In genomic region chr16:74226361-74226979, GRCh38 we compare ENCODE assay signal across 9 cellular contexts.
DNase-seq lines count a peak whose midpoint lies in the region; ATAC-seq, FAIRE-seq and TF ChIP-seq lines count a peak whose summit lies in the region.
"Had no signal": no experiment of that assay in that cellular context is flagged by ENCODE, and none has a peak within 500 bp of the region (broad histone marks: within the 10 kb centered on the region; RNA-seq: fewer than 3 reads in every experiment).

No MANE protein-coding gene starts in this region.

- H3K4me2 ChIP-seq in K562 (ENCODE audit: insufficient read depth, low read length) = no peak overlapping the region

- no peak for FAIRE-seq in K562 (lab: Jason Lieb, UNC)

- TF ChIP-seq POLR2A in K562 (conservative IDR thresholded peaks at IDR 0.05) = no peak

- no peak for TF ChIP-seq EP300 in K562 (IDR thresholded peaks at IDR 0.05; ENCODE audit: low read length)

- ATAC-seq in K562 (no peak), GM21447 (IDR thresholded peaks at IDR 0.05; ENCODE audit: unreplicated experiment) (no peak), GM19023 (IDR thresholded peaks at IDR 0.05; ENCODE audit: unreplicated experiment) (no peak)
- ATAC-seq: T-cell had no signal

- POLR2A ChIA-PET in K562 (lab: Yijun Ruan, JAX) = interaction anchor here (0.6 to 0.8 kb wide), 2 partner anchors 9 to 269 kb away, joined by 3 read pairs; no protein-coding TSS in a partner anchor

- in situ Hi-C loops in K562 (cut with MboI) = no loop called here

- intact Hi-C loops in K562 (cut with micrococcal nuclease) (no loop called here), posterior vena cava (cut with DNase I) (no loop called here)

- no peaks in the 10 kb centered on the region for H3K36me3 ChIP-seq in K562 (ENCODE audit: control insufficient read depth, insufficient read depth, low read length)

- no peak overlapping the region for H2AFZ ChIP-seq in K562 (ENCODE audit: low read depth, low read length)

- no peak overlapping the region for H3K4me3 ChIP-seq in K562

- no peaks in the 10 kb centered on the region for H3K79me2 ChIP-seq in K562 (ENCODE audit: control insufficient read depth, insufficient read depth, low read length)

- peak in 1 of 2 experiments; percentile 41; a peak in 2 of 4 replicates for TF ChIP-seq RAD21 in K562 (CRISPR knock-in tag; conservative IDR thresholded peaks at IDR 0.05 in 1 of 2, IDR thresholded peaks at IDR 0.05 in 1 of 2)

- no peaks in the 10 kb centered on the region for H4K20me1 ChIP-seq in K562 (replicated peaks; ENCODE audit: control insufficient read depth, insufficient read depth, low read length)

- H3K9me1 ChIP-seq in K562 (ENCODE audit: control insufficient read depth, insufficient read depth, low read length) = no peaks in the 10 kb centered on the region

- CTCF ChIA-PET in K562 (lab: Yijun Ruan, JAX; ENCODE audit: low intra/inter-chr PET ratio) = interaction anchor here (0.6 kb wide), 1 partner anchor 119 kb away, joined by 3 read pairs; no protein-coding TSS in a partner anchor

- no peak overlapping the region for H3K27ac ChIP-seq in K562 (ENCODE audit: extremely low read depth, low read depth, low read length)

- peaks cover 4 to 7% of the 10 kb centered on the region in 2 experiments; a peak in 3 of 5 replicates for H3K27me3 ChIP-seq in K562 (ENCODE audit: control insufficient read depth in 2 of 2, insufficient read depth in 2 of 2, low read length in 2 of 2)

- no TSS peak for BruUV-seq in K562 (replicated peaks; lab: Mats Ljungman, UMichigan)

- H3K4me1 ChIP-seq in K562 (replicated peaks in 1 of 2; ENCODE audit: control insufficient read depth in 2 of 2, insufficient read depth in 2 of 2, low read length in 2 of 2) = no peaks in the 10 kb centered on the region

- peak; percentile 19 for DNase-seq in Daoy (ENCODE audit: low read depth)
- peak in 1 of 4 experiments; percentile 8 for DNase-seq in K562 (ENCODE audit: extremely low read depth in 1 of 4, low spot score in 3 of 4)
- DNase-seq in midbrain (lab: John Stamatoyannopoulos, UW) = peak; percentile 32
- no peak for DNase-seq in OCI-M2 (lab: John Stamatoyannopoulos, UW; ENCODE audit: unreplicated experiment)
- DNase-seq in posterior vena cava (ENCODE audit: low spot score) = no peak
- DNase-seq: T-cell had no signal

- 2% methylated on average over 6 of the region's 6 CpGs for WGBS in K562 (ENCODE audit: insufficient coverage, low coverage, missing lambda C conversion rate)

- H3K9ac ChIP-seq in K562 (ENCODE audit: insufficient read depth in 1 of 2, low read depth in 2 of 2, low read length in 2 of 2) = no peak overlapping the region

- TF ChIP-seq CTCF in LNCAP (IDR thresholded peaks at IDR 0.05) (peak; percentile 53), K562 (IDR thresholded peaks at IDR 0.05 in 2 of 3, conservative IDR thresholded peaks at IDR 0.05 in 1 of 3; ENCODE audit: insufficient read depth in 2 of 3, low read depth in 1 of 3, low read length in 3 of 3) (peak in 2 of 3 experiments; percentile 21 to 50; a peak in 3 of 6 replicates)

- H3K9me3 ChIP-seq in K562 (replicated peaks; ENCODE audit: control insufficient read depth, insufficient read depth, low read depth, low read length) = no peaks in the 10 kb centered on the region

TF ChIP-seq in K562, 482 proteins besides CTCF, POLR2A, EP300 and RAD21:
- no peak for TF ChIP-seq BRF2 (IDR thresholded peaks at IDR 0.05; ENCODE audit: borderline replicate concordance, insufficient read depth, insufficient read length)
- no peak for TF ChIP-seq ETS1 (conservative IDR thresholded peaks at IDR 0.05; ENCODE audit: control insufficient read depth, low read depth, low read length)
- TF ChIP-seq ZNF408 (CRISPR knock-in tag; IDR thresholded peaks at IDR 0.05; ENCODE audit: low read depth) = no peak
- no peak for TF ChIP-seq ZSCAN29 (IDR thresholded peaks at IDR 0.05)
- TF ChIP-seq KDM1A (IDR thresholded peaks at IDR 0.05) = no peak
- no peak for TF ChIP-seq CBFA2T2 (conservative IDR thresholded peaks at IDR 0.05)
- TF ChIP-seq HLTF (IDR thresholded peaks at IDR 0.05) = no peak
- no peak for TF ChIP-seq ZNF165 (CRISPR knock-in tag; IDR thresholded peaks at IDR 0.05; ENCODE audit: borderline replicate concordance)
- no peak for TF ChIP-seq CREB3 (tag; conservative IDR thresholded peaks at IDR 0.05; ENCODE audit: low read depth)
- no peak for TF ChIP-seq MECOM (CRISPR knock-in tag; IDR thresholded peaks at IDR 0.05)
- TF ChIP-seq DACH1 (IDR thresholded peaks at IDR 0.05; ENCODE audit: partially characterized antibody) = no peak
- no peak for TF ChIP-seq POLR2AphosphoS2 (IDR thresholded peaks at IDR 0.05; ENCODE audit: low read length)
- TF ChIP-seq PHF8 (IDR thresholded peaks at IDR 0.05; ENCODE audit: borderline replicate concordance, low read length) = no peak
- no peak for TF ChIP-seq SNAPC5 (CRISPR knock-in tag; IDR thresholded peaks at IDR 0.05)
- TF ChIP-seq TCF3 (CRISPR knock-in tag; IDR thresholded peaks at IDR 0.05) = no peak

Comparison
In these comparisons a context has a peak if more than half of its experiments do, and no peak if none do; other contexts are left out.
1. DNase-seq: peak in Daoy (single experiment) and midbrain (single experiment); none in OCI-M2 (single experiment) and posterior vena cava (single experiment).